Comparison of ENCODE assay signal across 7 cellular contexts in the genomic region with DNA sequence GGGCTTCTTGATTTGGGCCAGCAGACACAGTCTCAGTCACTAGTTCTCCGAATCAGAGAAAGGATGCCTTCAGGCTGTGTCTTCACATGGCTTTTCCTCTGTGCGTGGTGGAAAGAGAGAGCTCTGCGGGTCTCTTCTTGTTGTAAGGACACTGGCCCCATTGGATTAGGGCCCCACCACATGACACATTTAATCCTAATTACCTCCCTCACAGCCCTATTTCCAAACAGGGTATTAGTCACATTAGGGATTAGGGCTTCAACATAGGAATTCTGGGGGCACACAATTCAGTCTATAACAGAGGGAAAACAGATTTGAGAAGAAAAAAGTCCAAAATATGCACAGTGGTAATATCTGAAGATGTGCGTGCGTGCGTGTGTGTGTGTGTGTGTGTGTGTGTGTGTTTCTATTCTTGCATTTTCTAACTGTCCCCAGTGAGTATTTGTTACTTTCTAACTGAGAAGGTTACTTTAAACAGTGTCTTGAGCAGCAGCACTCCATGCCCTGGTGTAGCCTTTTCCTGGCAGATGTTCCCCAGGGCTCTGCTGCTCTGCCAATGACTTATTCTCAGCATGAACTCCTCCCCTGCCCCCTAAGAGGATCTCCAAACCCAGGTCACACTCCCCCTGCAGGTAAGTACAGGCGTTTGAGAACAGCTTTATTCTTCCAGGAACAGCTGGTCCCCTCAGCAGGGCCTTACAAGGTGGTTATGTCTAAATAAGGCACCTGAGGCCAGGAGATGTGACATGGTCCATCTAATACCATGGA.
A peak's percentile ranks its signal among the peaks of the same experiment; 100 is the strongest.
DNase-seq lines count a peak whose midpoint lies in the region; ATAC-seq and TF ChIP-seq lines count a peak whose summit lies in the region.

No MANE protein-coding gene starts in this region.

- H3K36me3 ChIP-seq in GM23338 (ENCODE audit: insufficient read depth) (no peaks in the 10 kb centered on the region), uterus (no peaks in the 10 kb centered on the region)

- 0 out of 2 replicates have a peak, but pooled peaks cover 2% of the 10 kb centered on the region for H3F3A ChIP-seq in GM23338 (replicated peaks; ENCODE audit: low read depth)

- H3K4me2 ChIP-seq in GM23338, result no peak overlapping the region

- no peak overlapping the region for H3K27ac ChIP-seq in GM23338 (ENCODE audit: low read depth)
- H3K27ac ChIP-seq in uterus, result no peak overlapping the region

- H3K27me3 ChIP-seq in GM23338 (ENCODE audit: insufficient read depth), result no peaks in the 10 kb centered on the region
- no peaks in the 10 kb centered on the region for H3K27me3 ChIP-seq in uterus

- intact Hi-C loops in uterus (cut with DNase I; ENCODE audit: low total_unique reads), result no loop called here

- TF ChIP-seq CTCF in GM10266 (IDR thresholded peaks at IDR 0.05; ENCODE audit: control insufficient read depth, insufficient read depth, low read depth, missing control alignments) (peak; percentile 55), GM23338 (conservative IDR thresholded peaks at IDR 0.05; ENCODE audit: low read depth in 2 of 2) (peak; percentile 74 to 83), uterus (IDR thresholded peaks at IDR 0.05) (no peak)

- no peaks in the 10 kb centered on the region for H3K79me2 ChIP-seq in GM23338 (replicated peaks; ENCODE audit: insufficient read depth)

- H3K9me3 ChIP-seq in uterus, result no peaks in the 10 kb centered on the region

- DNase-seq in GM10266 (ENCODE audit: extremely low spot score), result peak; percentile 62
- DNase-seq in GM23338 (ENCODE audit: low spot score), result peak; percentile 94
- DNase-seq in NCI-H226, result peak; percentile 56
- DNase-seq in activated effector memory CD4-positive, alpha-beta T cell treated with Interleukin-2 at 50 U/mL for 16 hours, result peak; percentile 20
- DNase-seq in iPS-NIHi7 (ENCODE audit: extremely low spot score), result peak; percentile 90
- DNase-seq in uterus, result no peak

- H3K4me3 ChIP-seq in GM23338 (no peak overlapping the region), uterus (no peak overlapping the region)

- peaks cover 2% of the 10 kb centered on the region; the same call in 1 of the 2 replicates for H4K20me1 ChIP-seq in GM23338 (replicated peaks; ENCODE audit: insufficient read depth)

- no peak overlapping the region for H2AFZ ChIP-seq in GM23338

- H3K4me1 ChIP-seq in GM23338 (ENCODE audit: insufficient read depth) (peaks cover 25% of the 10 kb centered on the region), uterus (no peaks in the 10 kb centered on the region)

- H3K4me1 Mint-ChIP-seq in GM23338, result peaks cover 41% of the 10 kb centered on the region
- peaks cover 73% of the 10 kb centered on the region for H3K4me1 Mint-ChIP-seq in stimulated activated naive CD8-positive, alpha-beta T cell treated with anti-CD3 and anti-CD28 coated beads, Interleukin-15, Interleukin-2, amounts not matched to agents 100 ng/mL and 50 ng/mL, for 24 hours (ENCODE audit: low read depth)

- no peak for TF ChIP-seq POLR2A in uterus (IDR thresholded peaks at IDR 0.05)

- peak; percentile 90 for ATAC-seq in GM23338

- H3K4me3 Mint-ChIP-seq in GM23338, result no peak overlapping the region; the same call in 2 of the 3 replicates
- no peak overlapping the region for H3K4me3 Mint-ChIP-seq in stimulated activated naive CD8-positive, alpha-beta T cell treated with anti-CD3 and anti-CD28 coated beads, Interleukin-15, Interleukin-2, amounts not matched to agents 100 ng/mL and 50 ng/mL, for 24 hours

- peaks cover 7% of the 10 kb centered on the region for H3K27me3 Mint-ChIP-seq in GM23338 (ENCODE audit: insufficient read depth, low read depth, poor library complexity)
- no peaks in the 10 kb centered on the region for H3K27me3 Mint-ChIP-seq in stimulated activated naive CD8-positive, alpha-beta T cell treated with anti-CD3 and anti-CD28 coated beads, Interleukin-15, Interleukin-2, amounts not matched to agents 100 ng/mL and 50 ng/mL, for 24 hours

- no peaks in the 10 kb centered on the region; the same call in 2 of the 3 replicates for H3K9me3 Mint-ChIP-seq in GM23338
- H3K9me3 Mint-ChIP-seq in stimulated activated naive CD8-positive, alpha-beta T cell treated with anti-CD3 and anti-CD28 coated beads, Interleukin-15, Interleukin-2, amounts not matched to agents 100 ng/mL and 50 ng/mL, for 24 hours, result peaks cover 6% of the 10 kb centered on the region

- H3K9me2 ChIP-seq in GM23338 (ENCODE audit: insufficient read depth), result no peaks in the 10 kb centered on the region

- no peak overlapping the region for H3K27ac Mint-ChIP-seq in GM23338
- H3K27ac Mint-ChIP-seq in stimulated activated naive CD8-positive, alpha-beta T cell treated with anti-CD3 and anti-CD28 coated beads, Interleukin-15, Interleukin-2, amounts not matched to agents 100 ng/mL and 50 ng/mL, for 24 hours, result peak overlapping the region; percentile 61

- peaks cover 58% of the 10 kb centered on the region for H3K36me3 Mint-ChIP-seq in GM23338 (ENCODE audit: low read depth)
- peaks cover 78% of the 10 kb centered on the region for H3K36me3 Mint-ChIP-seq in stimulated activated naive CD8-positive, alpha-beta T cell treated with anti-CD3 and anti-CD28 coated beads, Interleukin-15, Interleukin-2, amounts not matched to agents 100 ng/mL and 50 ng/mL, for 24 hours (ENCODE audit: low read depth)

TF ChIP-seq in GM23338, 12 proteins besides CTCF, POLR2A, EP300 and RAD21:
- TF ChIP-seq, protein P1, sequence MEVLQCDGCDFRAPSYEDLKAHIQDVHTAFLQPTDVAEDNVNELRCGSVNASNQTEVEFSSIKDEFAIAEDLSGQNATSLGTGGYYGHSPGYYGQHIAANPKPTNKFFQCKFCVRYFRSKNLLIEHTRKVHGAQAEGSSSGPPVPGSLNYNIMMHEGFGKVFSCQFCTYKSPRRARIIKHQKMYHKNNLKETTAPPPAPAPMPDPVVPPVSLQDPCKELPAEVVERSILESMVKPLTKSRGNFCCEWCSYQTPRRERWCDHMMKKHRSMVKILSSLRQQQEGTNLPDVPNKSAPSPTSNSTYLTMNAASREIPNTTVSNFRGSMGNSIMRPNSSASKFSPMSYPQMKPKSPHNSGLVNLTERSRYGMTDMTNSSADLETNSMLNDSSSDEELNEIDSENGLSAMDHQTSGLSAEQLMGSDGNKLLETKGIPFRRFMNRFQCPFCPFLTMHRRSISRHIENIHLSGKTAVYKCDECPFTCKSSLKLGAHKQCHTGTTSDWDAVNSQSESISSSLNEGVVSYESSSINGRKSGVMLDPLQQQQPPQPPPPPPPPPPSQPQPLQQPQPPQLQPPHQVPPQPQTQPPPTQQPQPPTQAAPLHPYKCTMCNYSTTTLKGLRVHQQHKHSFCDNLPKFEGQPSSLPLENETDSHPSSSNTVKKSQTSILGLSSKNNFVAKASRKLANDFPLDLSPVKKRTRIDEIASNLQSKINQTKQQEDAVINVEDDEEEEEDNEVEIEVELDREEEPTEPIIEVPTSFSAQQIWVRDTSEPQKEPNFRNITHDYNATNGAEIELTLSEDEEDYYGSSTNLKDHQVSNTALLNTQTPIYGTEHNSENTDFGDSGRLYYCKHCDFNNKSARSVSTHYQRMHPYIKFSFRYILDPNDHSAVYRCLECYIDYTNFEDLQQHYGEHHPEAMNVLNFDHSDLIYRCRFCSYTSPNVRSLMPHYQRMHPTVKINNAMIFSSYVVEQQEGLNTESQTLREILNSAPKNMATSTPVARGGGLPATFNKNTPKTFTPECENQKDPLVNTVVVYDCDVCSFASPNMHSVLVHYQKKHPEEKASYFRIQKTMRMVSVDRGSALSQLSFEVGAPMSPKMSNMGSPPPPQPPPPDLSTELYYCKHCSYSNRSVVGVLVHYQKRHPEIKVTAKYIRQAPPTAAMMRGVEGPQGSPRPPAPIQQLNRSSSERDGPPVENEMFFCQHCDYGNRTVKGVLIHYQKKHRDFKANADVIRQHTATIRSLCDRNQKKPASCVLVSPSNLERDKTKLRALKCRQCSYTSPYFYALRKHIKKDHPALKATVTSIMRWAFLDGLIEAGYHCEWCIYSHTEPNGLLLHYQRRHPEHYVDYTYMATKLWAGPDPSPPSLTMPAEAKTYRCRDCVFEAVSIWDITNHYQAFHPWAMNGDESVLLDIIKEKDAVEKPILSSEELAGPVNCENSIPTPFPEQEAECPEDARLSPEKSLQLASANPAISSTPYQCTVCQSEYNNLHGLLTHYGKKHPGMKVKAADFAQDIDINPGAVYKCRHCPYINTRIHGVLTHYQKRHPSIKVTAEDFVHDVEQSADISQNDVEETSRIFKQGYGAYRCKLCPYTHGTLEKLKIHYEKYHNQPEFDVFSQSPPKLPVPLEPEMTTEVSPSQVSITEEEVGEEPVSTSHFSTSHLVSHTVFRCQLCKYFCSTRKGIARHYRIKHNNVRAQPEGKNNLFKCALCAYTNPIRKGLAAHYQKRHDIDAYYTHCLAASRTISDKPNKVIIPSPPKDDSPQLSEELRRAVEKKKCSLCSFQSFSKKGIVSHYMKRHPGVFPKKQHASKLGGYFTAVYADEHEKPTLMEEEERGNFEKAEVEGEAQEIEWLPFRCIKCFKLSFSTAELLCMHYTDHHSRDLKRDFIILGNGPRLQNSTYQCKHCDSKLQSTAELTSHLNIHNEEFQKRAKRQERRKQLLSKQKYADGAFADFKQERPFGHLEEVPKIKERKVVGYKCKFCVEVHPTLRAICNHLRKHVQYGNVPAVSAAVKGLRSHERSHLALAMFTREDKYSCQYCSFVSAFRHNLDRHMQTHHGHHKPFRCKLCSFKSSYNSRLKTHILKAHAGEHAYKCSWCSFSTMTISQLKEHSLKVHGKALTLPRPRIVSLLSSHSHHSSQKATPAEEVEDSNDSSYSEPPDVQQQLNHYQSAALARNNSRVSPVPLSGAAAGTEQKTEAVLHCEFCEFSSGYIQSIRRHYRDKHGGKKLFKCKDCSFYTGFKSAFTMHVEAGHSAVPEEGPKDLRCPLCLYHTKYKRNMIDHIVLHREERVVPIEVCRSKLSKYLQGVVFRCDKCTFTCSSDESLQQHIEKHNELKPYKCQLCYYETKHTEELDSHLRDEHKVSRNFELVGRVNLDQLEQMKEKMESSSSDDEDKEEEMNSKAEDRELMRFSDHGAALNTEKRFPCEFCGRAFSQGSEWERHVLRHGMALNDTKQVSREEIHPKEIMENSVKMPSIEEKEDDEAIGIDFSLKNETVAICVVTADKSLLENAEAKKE (CRISPR knock-in tag; IDR thresholded peaks at IDR 0.05), result peak; percentile 93
- TF ChIP-seq JUNB (IDR thresholded peaks at IDR 0.05; ENCODE audit: unreplicated experiment) (no peak), CREB1 (CRISPR knock-in tag; IDR thresholded peaks at IDR 0.05; ENCODE audit: low read depth) (peak; percentile 43; the same call in 1 of the 2 replicates)

Comparison
In these comparisons a context has a peak if more than half of its experiments do, and no peak if none do; other contexts are left out.
1. DNase-seq: peak in GM10266 (single experiment), GM23338 (single experiment), NCI-H226 (single experiment), activated effector memory CD4-positive, alpha-beta T cell treated with Interleukin-2 at 50 U/mL for 16 hours (single experiment) and iPS-NIHi7 (single experiment); none in uterus (0 of 2).
2. CTCF ChIP-seq: peak in GM10266 (single experiment) and GM23338 (2 of 2); none in uterus (0 of 4).